Comparison of ENCODE assay signal across 8 cellular contexts in genomic region chr17:74212262-74212912, GRCh38. TPM values are rescaled to one million over a fixed set of nuclear protein-coding genes. Genes with fewer than 3 reads are reported as not detected.
DNase-seq lines count a peak whose midpoint lies in the region; ATAC-seq and TF ChIP-seq lines count a peak whose summit lies in the region.

No MANE protein-coding gene starts in this region.

- peak; percentile 74 for DNase-seq in activated CD8-positive, alpha-beta memory T cell treated with anti-CD3 and anti-CD28 coated beads for 24 hours
- DNase-seq in activated CD8-positive, alpha-beta memory T cell treated with anti-CD3 and anti-CD28 coated beads, Interleukin-2, amount 50 U/mL, for 4 hours, result no peak
- DNase-seq in cardiac fibroblast (ENCODE audit: low read depth in 2 of 2), result peak in 1 of 2 donors; percentile 39
- DNase-seq in thoracic aorta (ENCODE audit: low spot score), result no peak
- DNase-seq in GM13977 (ENCODE audit: low spot score), result no peak
- DNase-seq in NCI-H2196 treated with DMSO at 0.1 percent for 48 hours (lab: John Stamatoyannopoulos, UW; ENCODE audit: unreplicated experiment), result no peak

- in situ Hi-C loops in GM13977 (cut with MboI; ENCODE audit: low pct_unique_long_range_greater_than_20kb, low sequenced_read_pairs, unreplicated experiment), result no loop called here

- peaks cover 5 to 25% (median 18%) of the 10 kb centered on the region in 4 donors for H3K36me3 ChIP-seq in liver (ENCODE audit: control insufficient read depth in 4 of 4, insufficient read depth in 3 of 4, low read depth in 1 of 4, low read length in 3 of 4)
- H3K36me3 ChIP-seq in thoracic aorta, result peaks cover 26% of the 10 kb centered on the region

- H3K4me1 ChIP-seq in liver (ENCODE audit: control insufficient read depth in 4 of 4, insufficient read depth in 4 of 4, low read length in 3 of 4) (peaks cover 9 to 35% (median 24%) of the 10 kb centered on the region in 4 donors), thoracic aorta (ENCODE audit: control insufficient read depth in 1 of 2, low read depth in 2 of 2) (peaks cover 26 to 41% of the 10 kb centered on the region in 2 donors)

- peak overlapping the region; percentile 60 to 74 for H3K4me3 ChIP-seq in cardiac fibroblast (replicated peaks in 1 of 2; ENCODE audit: low read depth in 2 of 2, low read length in 2 of 2)
- peak overlapping the region; percentile 62 to 76 (median 63) for H3K4me3 ChIP-seq in liver (ENCODE audit: low read depth in 1 of 3, low read length in 3 of 3)
- peak overlapping the region; percentile 92 for H3K4me3 ChIP-seq in thoracic aorta

- TF ChIP-seq RAD21 in liver (IDR thresholded peaks at IDR 0.05), result no peak

- ATAC-seq in thoracic aorta (ENCODE audit: insufficient number of reproducible peaks, low FRiP score, low read depth), result no peak

- H3K27me3 ChIP-seq in liver (ENCODE audit: control insufficient read depth in 4 of 4, insufficient read depth in 4 of 4, low read length in 3 of 4) (no peaks in the 10 kb centered on the region), thoracic aorta (replicated peaks; ENCODE audit: insufficient read depth) (no peaks in the 10 kb centered on the region)

- peak overlapping the region; percentile 69 to 74 for H3K9ac ChIP-seq in liver (ENCODE audit: low read depth in 1 of 2, low read length in 2 of 2)

- 3% methylated on average over 44 of the region's 44 CpGs for WGBS in liver

- H3K9me3 ChIP-seq in liver (ENCODE audit: control insufficient read depth in 4 of 4, low read length in 3 of 4), result no peaks in the 10 kb centered on the region
- no peaks in the 10 kb centered on the region for H3K9me3 ChIP-seq in thoracic aorta

- TF ChIP-seq CTCF in cardiac fibroblast (IDR thresholded peaks at IDR 0.05; ENCODE audit: low read depth, low read length), result no peak
- TF ChIP-seq CTCF in liver (IDR thresholded peaks at IDR 0.05; ENCODE audit: low read depth, low read length, missing input control), result no peak
- TF ChIP-seq CTCF in thoracic aorta (IDR thresholded peaks at IDR 0.05), result no peak
- no peak for TF ChIP-seq CTCF in GM13977 (IDR thresholded peaks at IDR 0.05; ENCODE audit: extremely low read depth, insufficient read depth, missing control alignments)

- H3K27ac ChIP-seq in liver (ENCODE audit: low read depth in 1 of 2, low read length in 2 of 2) (peak overlapping the region; percentile 38 to 85), thoracic aorta (peak overlapping the region in 1 of 2 donors; percentile 78)

TF ChIP-seq in PFSK-1, 5 proteins besides CTCF, POLR2A, EP300 and RAD21:
- TF ChIP-seq REST (IDR thresholded peaks at IDR 0.05; ENCODE audit: insufficient read depth in 1 of 2, low read depth in 2 of 2, low read length in 2 of 2) (no peak), FOXP2 (optimal IDR thresholded peaks at IDR 0.05; ENCODE audit: borderline replicate concordance, extremely low read depth, extremely low read length, insufficient read depth) (peak; percentile 16), SIN3A (IDR thresholded peaks at IDR 0.05; ENCODE audit: borderline replicate concordance, insufficient read depth, low read length) (no peak), POLR2AphosphoS5 (IDR thresholded peaks at IDR 0.05; ENCODE audit: low read depth, low read length) (no peak)

TF ChIP-seq in liver, 16 proteins besides CTCF, POLR2A, EP300 and RAD21:
- TF ChIP-seq FOXA2 (IDR thresholded peaks at IDR 0.05) (no peak), SP1 (IDR thresholded peaks at IDR 0.05) (no peak), HNF4A (conservative IDR thresholded peaks at IDR 0.05) (no peak), JUND (IDR thresholded peaks at IDR 0.05) (no peak), TAF1 (conservative IDR thresholded peaks at IDR 0.05) (no peak), MAX (IDR thresholded peaks at IDR 0.05) (no peak), ZBTB33 (IDR thresholded peaks at IDR 0.05) (no peak), GABPA (IDR thresholded peaks at IDR 0.05 in 1 of 2, conservative IDR thresholded peaks at IDR 0.05 in 1 of 2) (no peak), ATF3 (IDR thresholded peaks at IDR 0.05) (no peak), HNF4G (IDR thresholded peaks at IDR 0.05) (no peak), YY1 (IDR thresholded peaks at IDR 0.05) (no peak), EGR1 (IDR thresholded peaks at IDR 0.05; ENCODE audit: low read depth in 2 of 2) (no peak), RXRA (IDR thresholded peaks at IDR 0.05) (no peak), REST (IDR thresholded peaks at IDR 0.05) (no peak), NR2F2 (IDR thresholded peaks at IDR 0.05) (no peak)

RNA-seq across cellular contexts. Expression of gene TTYH2, which starts 1.0 kb away (rescaled TPM):
- 21.0 TPM for polyA plus RNA-seq in PFSK-1 (2012; ENCODE audit: insufficient read length, low read depth)
- total RNA-seq in liver (1 to 10 TPM; 1.3 to 2.4 TPM), thoracic aorta (1 to 10 TPM; 2.4 to 3.3 TPM)
- under 1 TPM; 0.40 to 0.72 TPM for polyA plus RNA-seq in liver

RNA-seq across cellular contexts. Expression of gene RPL38, which starts 8.9 kb away (rescaled TPM):
- 3,209 TPM for polyA plus RNA-seq in PFSK-1 (2012; ENCODE audit: insufficient read length, low read depth)
- total RNA-seq in liver, result 1,000 to 10,000 TPM in 1 of 2 donors, 10 to 100 TPM in 1; 67.7 to 1,367 TPM
- 100 to 1,000 TPM; 387 to 523 TPM for polyA plus RNA-seq in liver
- total RNA-seq in thoracic aorta, result 100 to 1,000 TPM; 163 to 177 TPM
